Comparison of ENCODE assay signal across 8 cellular contexts in the genomic region with DNA sequence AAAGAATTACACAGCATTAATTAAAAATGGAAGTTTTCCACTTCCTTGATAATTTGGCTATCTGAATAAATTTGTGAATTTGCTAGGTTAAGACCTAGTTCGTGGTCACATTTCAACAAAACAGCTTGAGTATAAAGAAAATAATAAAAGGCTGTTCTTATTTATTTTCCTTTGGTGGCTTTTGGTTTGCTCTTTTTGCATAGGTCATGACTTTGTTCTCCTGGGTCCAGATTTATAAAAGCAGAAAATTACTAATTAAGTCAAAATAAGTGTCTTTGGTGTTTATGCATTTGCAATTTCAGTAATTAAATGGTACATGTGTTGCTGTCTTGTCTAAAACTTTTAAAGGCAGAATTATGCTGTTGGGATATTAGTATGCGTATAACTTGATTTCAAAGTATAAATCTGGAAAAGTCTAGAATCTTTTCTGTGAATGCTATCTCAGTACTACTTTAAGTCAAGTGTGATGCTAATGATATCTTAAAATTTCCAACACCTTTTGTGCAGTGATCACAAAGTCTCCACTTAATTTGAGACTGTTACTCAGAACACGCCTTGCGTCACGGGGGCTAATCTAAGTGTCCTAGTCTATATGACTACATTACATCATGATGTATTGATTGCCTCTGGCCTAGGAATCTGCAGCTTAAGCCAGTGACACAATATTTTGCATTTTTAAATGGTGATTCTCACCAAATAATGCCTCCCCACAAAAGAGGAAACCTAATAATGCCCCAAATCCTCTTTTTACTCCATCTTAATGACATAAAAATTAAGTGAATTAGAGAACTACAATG. TPM values are rescaled to one million over a fixed set of nuclear protein-coding genes. Genes with fewer than 3 reads are reported as not detected.
DNase-seq lines count a peak whose midpoint lies in the region; ATAC-seq, FAIRE-seq and TF ChIP-seq lines count a peak whose summit lies in the region.

No MANE protein-coding gene starts in this region.

- H3K27me3 Mint-ChIP-seq in CD14-positive monocyte (ENCODE audit: low read depth in 3 of 3) = peaks cover 0 to 4% (median 0%) of the 10 kb centered on the region in 3 donors
- no peaks in the 10 kb centered on the region for H3K27me3 Mint-ChIP-seq in IgD-negative memory B cell
- no peaks in the 10 kb centered on the region for H3K27me3 Mint-ChIP-seq in mesothelial cell of epicardium (ENCODE audit: low read depth)

- no peaks in the 10 kb centered on the region for H3K9me3 ChIP-seq in adipocyte (ENCODE audit: control insufficient read depth, low read length)

- TF ChIP-seq CTCF in CD14-positive monocyte (IDR thresholded peaks at IDR 0.05) (no peak), mesothelial cell of epicardium (IDR thresholded peaks at IDR 0.05; ENCODE audit: unreplicated experiment) (no peak)

- intact Hi-C loops in CD14-positive monocyte (cut with micrococcal nuclease) = loop anchor here (5.0 to 10.0 kb wide), 5 partner anchors 89 to 239 kb away; partner anchors contain the start of genes ATP5F1E (in 2 of the 2), NELFCD (in 2 of the 2), CTSZ (in 1 of the 2) and STX16 (in 1 of the 2)

- H3K4me3 Mint-ChIP-seq in CD14-positive monocyte (peak overlapping the region; percentile 20 to 47), IgD-negative memory B cell (peak overlapping the region; percentile 71 to 96 (median 94)), mesothelial cell of epicardium (peak overlapping the region; percentile 93)

- H3K27me3 ChIP-seq in adipocyte (replicated peaks; ENCODE audit: control insufficient read depth, insufficient read depth, low read length) = no peaks in the 10 kb centered on the region

- peaks cover 12% of the 10 kb centered on the region for H3K36me3 ChIP-seq in adipocyte (ENCODE audit: control insufficient read depth, insufficient read depth, low read length, severe bottlenecking)

- peak overlapping the region; percentile 94 for H3K9ac ChIP-seq in adipocyte (ENCODE audit: low read length)

- H3K4me1 ChIP-seq in adipocyte (ENCODE audit: control insufficient read depth, insufficient read depth, low read length) = peaks cover 53% of the 10 kb centered on the region

- no peak for ATAC-seq in GM18498 (IDR thresholded peaks at IDR 0.05; ENCODE audit: unreplicated experiment)

- no peak for FAIRE-seq in urothelium cell line (lab: Jason Lieb, UNC)

- H3K4me3 ChIP-seq in adipocyte (ENCODE audit: low read length) = peak overlapping the region; percentile 87

- peaks cover 11 to 17% of the 10 kb centered on the region in 2 donors for H3K36me3 Mint-ChIP-seq in CD14-positive monocyte
- H3K36me3 Mint-ChIP-seq in IgD-negative memory B cell = peaks cover 2% of the 10 kb centered on the region
- peaks cover 3% of the 10 kb centered on the region for H3K36me3 Mint-ChIP-seq in mesothelial cell of epicardium

- DNase-seq in CD14-positive monocyte (ENCODE audit: low spot score) (no peak), adipocyte (ENCODE audit: low read depth) (peak; percentile 75), mesothelial cell of epicardium (ENCODE audit: low spot score in 2 of 2, unreplicated experiment in 2 of 2) (no peak), NCI-H526 treated with DMSO at 0.1 percent for 48 hours (lab: John Stamatoyannopoulos, UW) (no peak), urothelium cell line (ENCODE audit: low spot score) (no peak), GM19238 (ENCODE audit: insufficient read length, low spot score) (no peak)

- H3K27ac Mint-ChIP-seq in CD14-positive monocyte (peak overlapping the region in 3 of 7 donors; percentile 19 to 57 (median 30)), IgD-negative memory B cell (peak overlapping the region; percentile 71 to 97 (median 78)), mesothelial cell of epicardium (peak overlapping the region; percentile 79)

- H3K9me3 Mint-ChIP-seq in CD14-positive monocyte = no peaks in the 10 kb centered on the region
- no peaks in the 10 kb centered on the region for H3K9me3 Mint-ChIP-seq in IgD-negative memory B cell
- H3K9me3 Mint-ChIP-seq in mesothelial cell of epicardium = no peaks in the 10 kb centered on the region

- H3K4me1 Mint-ChIP-seq in CD14-positive monocyte (peaks cover 52% of the 10 kb centered on the region), IgD-negative memory B cell (peaks cover 37 to 51% (median 47%) of the 10 kb centered on the region in 3 donors), mesothelial cell of epicardium (peaks cover 55% of the 10 kb centered on the region)

RNA-seq across cellular contexts. Expression of gene GNAS, which starts 41.0 kb away (rescaled TPM):
- polyA plus RNA-seq in CD14-positive monocyte (100 to 1,000 TPM; 109 to 124 TPM), IgD-negative memory B cell (203 TPM)
- total RNA-seq in mesothelial cell of epicardium = 1,218 to 1,240 TPM (median 1,226 TPM) in 3 replicates

RNA-seq across cellular contexts. Expression of gene GNAS-AS1, which starts 42.9 kb away (rescaled TPM):
- polyA plus RNA-seq in CD14-positive monocyte (not detected), IgD-negative memory B cell (not detected)
- total RNA-seq in mesothelial cell of epicardium = 5.8 to 6.3 TPM (median 5.9 TPM) in 3 replicates

Comparison
In these comparisons a context has a peak if more than half of its experiments do, and no peak if none do; other contexts are left out.
1. H3K4me3 Mint-ChIP-seq: peak in every context shown above with its lines; median percentile 94 in IgD-negative memory B cell; 93 in mesothelial cell of epicardium; 34 in CD14-positive monocyte.